9 cellular contexts compared by ENCODE assay signal in genomic region chr2:27798948-27799645, GRCh38. TPM values are rescaled to one million over a fixed set of nuclear protein-coding genes. Genes with fewer than 3 reads are reported as not detected.
DNase-seq lines count a peak whose midpoint lies in the region; ATAC-seq and TF ChIP-seq lines count a peak whose summit lies in the region.
"Had no signal": no experiment of that assay in that cellular context is flagged by ENCODE, and none has a peak within 500 bp of the region (broad histone marks: within the 10 kb centered on the region; RNA-seq: fewer than 3 reads in every experiment).

No MANE protein-coding gene starts in this region.

- H3K4me3 Mint-ChIP-seq in activated T-cell treated with anti-CD3 and anti-CD28 coated beads, Interleukin-2, amount 50 U/mL, for 72 hours, result no peak overlapping the region

- H3K27me3 ChIP-seq in WERI-Rb-1 (ENCODE audit: insufficient read depth, low read depth, severe bottlenecking), result no peaks in the 10 kb centered on the region

- no peak overlapping the region for H3K27ac ChIP-seq in WERI-Rb-1

- peaks cover 0 to 1% of the 10 kb centered on the region in 2 donors for H3K9me3 Mint-ChIP-seq in activated T-cell treated with anti-CD3 and anti-CD28 coated beads, Interleukin-2, amount 50 U/mL, for 72 hours

- no peaks in the 10 kb centered on the region for H3K36me3 ChIP-seq in WERI-Rb-1

- no peak overlapping the region for H3K27ac Mint-ChIP-seq in activated T-cell treated with anti-CD3 and anti-CD28 coated beads, Interleukin-2, amount 50 U/mL, for 72 hours

- peaks cover 8% of the 10 kb centered on the region for H3K4me1 Mint-ChIP-seq in activated T-cell treated with anti-CD3 and anti-CD28 coated beads, Interleukin-2, amount 50 U/mL, for 72 hours (ENCODE audit: low read depth)

- no peak for ATAC-seq in activated T-cell treated with anti-CD3 and anti-CD28 coated beads, Interleukin-2, amount 50 U/mL, for 72 hours (replicated peaks in 1 of 2)

- no peaks in the 10 kb centered on the region for H3K9me3 ChIP-seq in WERI-Rb-1 (ENCODE audit: severe bottlenecking)

- DNase-seq in EH (ENCODE audit: low read depth) (peak; percentile 100), SK-MEL-5 (ENCODE audit: low read depth, low spot score) (peak; percentile 70), foreskin melanocyte (peak; percentile 99), pulmonary artery endothelial cell (ENCODE audit: low read depth, low spot score) (peak; percentile 97), NCI-H2029 treated with DMSO at 0.1 percent for 48 hours (lab: John Stamatoyannopoulos, UW) (no peak), G401 (ENCODE audit: low spot score) (no peak), WERI-Rb-1 (no peak)
- DNase-seq in activated T-cell treated with anti-CD3 and anti-CD28 coated beads, Interleukin-2, amount 50 U/mL, for 72 hours, result no peak
- DNase-seq: NCI-H2171 treated with DMSO at 0.1 percent for 48 hours had no signal

- H3K36me3 Mint-ChIP-seq in activated T-cell treated with anti-CD3 and anti-CD28 coated beads, Interleukin-2, amount 50 U/mL, for 72 hours (ENCODE audit: insufficient read depth in 2 of 2), result no peaks in the 10 kb centered on the region

- no peaks in the 10 kb centered on the region for H3K27me3 Mint-ChIP-seq in activated T-cell treated with anti-CD3 and anti-CD28 coated beads, Interleukin-2, amount 50 U/mL, for 72 hours (ENCODE audit: low read depth)

- no peak overlapping the region for H3K4me3 ChIP-seq in WERI-Rb-1 (ENCODE audit: low read depth, low read length)

- in situ Hi-C loops in SK-MEL-5 (cut with HindIII; ENCODE audit: low pct_unique_long_range_greater_than_20kb, low sequenced_read_pairs) (no loop called here), G401 (cut with HindIII; ENCODE audit: low sequenced_read_pairs) (no loop called here)

- no peak for TF ChIP-seq CTCF in WERI-Rb-1 (IDR thresholded peaks at IDR 0.05; ENCODE audit: low read depth, low read length)

RNA-seq across cellular contexts. Expression of gene MRPL33, which starts 27.6 kb away (rescaled TPM):
- 210 and 245 TPM in 2 replicates for total RNA-seq in SK-MEL-5 (2014; rRNA removed; shearing (Covaris generic))
- 163 and 184 TPM in 2 replicates for polyA plus RNA-seq in SK-MEL-5 (2015; cell fraction: cytosol; rRNA removed)
- 49.0 and 1,199 TPM in 2 replicates for polyA plus RNA-seq in SK-MEL-5 (2015; cell fraction: nucleus; rRNA removed)
- total RNA-seq in pulmonary artery endothelial cell, result 75.8 and 76.7 TPM in 2 replicates
- 68.1 and 139 TPM in 2 replicates for total RNA-seq in G401 (2014; rRNA removed; shearing (Covaris generic))
- total RNA-seq in activated T-cell treated with anti-CD3 and anti-CD28 coated beads, Interleukin-2, amount 50 U/mL, for 72 hours, result 10 to 100 TPM; 61.3 to 68.1 TPM

Comparison
In these comparisons a context has a peak if more than half of its experiments do, and no peak if none do; other contexts are left out.
1. DNase-seq: peak in EH (single experiment), SK-MEL-5 (single experiment), foreskin melanocyte (single experiment) and pulmonary artery endothelial cell (single experiment); none in NCI-H2029 treated with DMSO at 0.1 percent for 48 hours (single experiment), G401 (single experiment), activated T-cell treated with anti-CD3 and anti-CD28 coated beads, Interleukin-2, amount 50 U/mL, for 72 hours (0 of 2) and WERI-Rb-1 (single experiment).